Comparison of ENCODE assay signal across 19 cellular contexts in the genomic region with DNA sequence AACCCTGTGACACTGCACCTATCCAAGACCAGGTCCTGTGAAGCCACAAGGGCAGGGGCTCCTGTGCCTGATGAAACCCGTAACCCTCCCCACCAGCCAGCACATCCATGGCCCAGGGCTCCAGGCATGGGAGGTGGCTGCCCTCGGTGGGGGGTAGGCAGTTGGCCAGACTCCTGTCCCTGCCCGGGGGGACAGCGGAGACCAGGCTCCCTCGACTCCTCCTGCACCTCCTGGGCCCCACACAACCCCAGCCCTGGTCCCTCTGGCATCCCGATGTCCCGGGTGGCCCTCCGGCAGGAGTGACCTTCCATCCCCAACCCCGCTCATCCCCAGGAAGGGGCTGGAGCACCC.
"Had no signal": no experiment of that assay in that cellular context is flagged by ENCODE, and none has a peak within 500 bp of the region (broad histone marks: within the 10 kb centered on the region; RNA-seq: fewer than 3 reads in every experiment).

No MANE protein-coding gene starts in this region.

- H3K4me3 Mint-ChIP-seq: activated naive CD8-positive, alpha-beta T cell treated with anti-CD3 and anti-CD28 coated beads for 36 hours; activated T-cell treated with anti-CD3 and anti-CD28 coated beads, Interleukin-2, amount 50 U/mL, for 4 hours; central memory CD8-positive, alpha-beta T cell; T-helper 1 cell treated with Interleukin-12 subunit alpha and Interleukin-12 subunit beta and Interleukin-4 antibody, amounts not matched to agents 30 μg/mL and 1 μg/mL, for 36 hours had no signal

- H3K36me3 Mint-ChIP-seq: activated naive CD8-positive, alpha-beta T cell treated with anti-CD3 and anti-CD28 coated beads for 36 hours had no signal

- H3K9me3 Mint-ChIP-seq: activated naive CD8-positive, alpha-beta T cell treated with anti-CD3 and anti-CD28 coated beads for 36 hours; activated T-cell treated with anti-CD3 and anti-CD28 coated beads, Interleukin-2, amount 50 U/mL, for 4 hours; activated T-helper 2 cell treated with anti-CD3 and anti-CD28 coated beads, Interferon-gamma antibody, Interleukin-2, Interleukin-4, amounts not matched to agents 10 μg/mL and 5 μg/mL and 100 μg/mL, durations not matched to agents 14 hours and 24 hours and 36 hours; central memory CD8-positive, alpha-beta T cell; T-helper 1 cell treated with Interleukin-12 subunit alpha and Interleukin-12 subunit beta and Interleukin-4 antibody, amounts not matched to agents 30 μg/mL and 1 μg/mL, for 36 hours had no signal

- ATAC-seq: activated T-cell treated with anti-CD3 and anti-CD28 coated beads, Interleukin-2, amount 50 U/mL, for 4 hours; left colon had no signal

- H3K4me1 Mint-ChIP-seq: central memory CD8-positive, alpha-beta T cell had no signal

- H3K4me3 ChIP-seq: testis, upper lobe of right lung had no signal

- H3K27me3 ChIP-seq: testis, upper lobe of right lung had no signal

- DNase-seq: activated CD4-positive, alpha-beta T cell treated with anti-CD3 and anti-CD28 coated beads for 4 hours; activated CD4-positive, alpha-beta T cell treated with anti-CD3 and anti-CD28 coated beads, Interleukin-2, amount 50 U/mL, for 48 hours; activated CD4-positive, CD25-positive, alpha-beta regulatory T cell; activated CD8-positive, alpha-beta memory T cell treated with anti-CD3 and anti-CD28 coated beads, Interleukin-2, amount 50 U/mL, for 48 hours; activated naive CD4-positive, alpha-beta T cell; activated naive CD8-positive, alpha-beta T cell treated with anti-CD3 and anti-CD28 coated beads for 36 hours; activated T-cell treated with anti-CD3 and anti-CD28 coated beads, Interleukin-2, amount 50 U/mL, for 4 hours; left colon; mesenchymal stem cell; occipital lobe; stimulated activated CD4-positive, alpha-beta T cell treated with anti-CD3 and anti-CD28 coated beads, Interleukin-2, amount 100 ng/mL, for 48 hours; stimulated activated CD8-positive, alpha-beta memory T cell treated with anti-CD3 and anti-CD28 coated beads, Interleukin-4, amount 100 ng/mL, for 48 hours; stimulated activated naive CD4-positive, alpha-beta T cell; T1000 had no signal

- H3K27ac ChIP-seq: testis had no signal

- H3K27me3 Mint-ChIP-seq: activated naive CD8-positive, alpha-beta T cell treated with anti-CD3 and anti-CD28 coated beads for 36 hours; central memory CD8-positive, alpha-beta T cell had no signal

- H3K27ac Mint-ChIP-seq: activated naive CD8-positive, alpha-beta T cell treated with anti-CD3 and anti-CD28 coated beads for 36 hours; activated T-helper 2 cell treated with anti-CD3 and anti-CD28 coated beads, Interferon-gamma antibody, Interleukin-2, Interleukin-4, amounts not matched to agents 10 μg/mL and 5 μg/mL and 100 μg/mL, durations not matched to agents 14 hours and 24 hours and 36 hours; T-helper 1 cell treated with Interleukin-12 subunit alpha and Interleukin-12 subunit beta and Interleukin-4 antibody, amounts not matched to agents 30 μg/mL and 1 μg/mL, for 36 hours had no signal

- H3K9me3 ChIP-seq: testis, upper lobe of right lung had no signal
